Comparison of ENCODE assay signal across 25 cellular contexts in the genomic region with DNA sequence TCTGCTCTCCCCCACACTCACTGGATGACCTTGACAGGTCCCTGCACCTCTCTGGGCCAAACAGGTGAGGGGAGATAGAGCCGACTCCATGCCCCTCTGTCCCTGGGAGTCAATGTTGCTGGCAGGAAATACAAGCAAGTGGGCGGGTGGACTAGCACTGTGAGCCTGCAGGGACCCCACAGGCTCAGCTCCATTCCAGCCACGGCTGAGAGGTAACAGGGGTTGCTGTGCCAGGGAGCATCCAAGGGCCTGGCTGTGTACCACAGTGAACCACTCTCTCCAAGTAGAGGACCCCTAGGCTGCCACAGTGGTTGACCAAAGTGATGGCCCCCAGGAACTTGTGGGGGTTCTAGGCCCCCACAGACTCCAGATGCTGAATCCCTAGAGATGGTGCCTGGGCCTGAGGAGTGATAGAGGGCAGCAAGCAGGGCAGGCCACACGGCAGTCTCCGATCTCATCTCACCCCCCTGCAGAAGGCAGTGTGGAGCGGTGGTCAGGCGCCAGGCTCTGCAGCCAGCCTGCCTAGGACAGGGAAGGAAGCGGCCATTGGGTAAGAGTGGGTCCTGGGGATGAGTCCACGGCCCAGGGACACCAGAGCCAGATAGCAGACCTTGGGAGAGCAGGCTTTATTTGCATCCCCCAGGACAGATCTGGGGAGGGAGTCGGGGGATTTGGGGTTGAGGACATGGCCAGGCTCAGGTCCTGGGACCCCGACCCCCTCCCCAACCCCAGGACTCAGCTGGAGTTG. TPM values are rescaled to one million over a fixed set of nuclear protein-coding genes. Genes with fewer than 3 reads are reported as not detected.
A peak's percentile ranks its signal among the peaks of the same experiment; 100 is the strongest.
DNase-seq lines count a peak whose midpoint lies in the region; ATAC-seq, FAIRE-seq and TF ChIP-seq lines count a peak whose summit lies in the region.
"Had no signal": no experiment of that assay in that cellular context is flagged by ENCODE, and none has a peak within 500 bp of the region (broad histone marks: within the 10 kb centered on the region; RNA-seq: fewer than 3 reads in every experiment).

No MANE protein-coding gene starts in this region.

- no peak for TF ChIP-seq RAD21 in A549 (conservative IDR thresholded peaks at IDR 0.05 in 1 of 2, IDR thresholded peaks at IDR 0.05 in 1 of 2)

- BruUV-seq in PC-3 (replicated peaks; lab: Mats Ljungman, UMichigan): no TSS peak

- H3K4me3 ChIP-seq in A549: no peak overlapping the region
- no peak overlapping the region for H3K4me3 ChIP-seq in NT2/D1 (ENCODE audit: insufficient read length, low read depth)
- H3K4me3 ChIP-seq in heart right ventricle: peak overlapping the region in 9 of 10 donors; percentile 20 to 93 (median 61)
- H3K4me3 ChIP-seq in PC-3 (ENCODE audit: low read length): no peak overlapping the region
- H3K4me3 ChIP-seq: BLaER1 treated with 17β-estradiol and CSF1 and Interleukin-3, amounts not matched to agents 10 nM and 100 nM; coronary artery; upper lobe of right lung had no signal

- peaks cover 11% of the 10 kb centered on the region for H3K27me3 ChIP-seq in NT2/D1 (ENCODE audit: insufficient read depth, insufficient read length)
- H3K27me3 ChIP-seq in heart right ventricle: no peaks in the 10 kb centered on the region
- no peaks in the 10 kb centered on the region for H3K27me3 ChIP-seq in PC-3 (ENCODE audit: low read length)
- H3K27me3 ChIP-seq: upper lobe of right lung had no signal

- H3K4me3 Mint-ChIP-seq in nephron: peak overlapping the region in 2 of 3 experiments; percentile 51 to 94
- no peak overlapping the region for H3K4me3 Mint-ChIP-seq in effector memory CD8-positive, alpha-beta T cell
- H3K4me3 Mint-ChIP-seq: activated naive CD8-positive, alpha-beta T cell treated with anti-CD3 and anti-CD28 coated beads, Interleukin-2, amount 10 ng/mL, durations not matched to agents 7 days and 5 days; activated T-helper 17 cell treated with anti-CD3 and anti-CD28 coated beads, Interleukin-2, amount 50 U/mL, for 72 hours; stimulated activated naive CD8-positive, alpha-beta T cell treated with anti-CD3 and anti-CD28 coated beads, Interleukin-15, amount 100 ng/mL, for 72 hours had no signal

- H3K9me3 Mint-ChIP-seq in nephron: no peaks in the 10 kb centered on the region
- H3K9me3 Mint-ChIP-seq in effector memory CD8-positive, alpha-beta T cell: no peaks in the 10 kb centered on the region
- H3K9me3 Mint-ChIP-seq: activated naive CD8-positive, alpha-beta T cell treated with anti-CD3 and anti-CD28 coated beads, Interleukin-2, amount 10 ng/mL, durations not matched to agents 7 days and 5 days; activated T-helper 17 cell treated with anti-CD3 and anti-CD28 coated beads, Interleukin-2, amount 50 U/mL, for 72 hours; stimulated activated naive CD8-positive, alpha-beta T cell treated with anti-CD3 and anti-CD28 coated beads, Interleukin-15, amount 100 ng/mL, for 72 hours had no signal

- 77% methylated on average over 8 of the region's 11 CpGs for WGBS in A549 (ENCODE audit: missing lambda C conversion rate)
- WGBS in heart right ventricle, 2 donors: 54 to 68% methylated on average over 11 of the region's 11 CpGs

- H3K36me3 ChIP-seq in NT2/D1 (ENCODE audit: insufficient read depth, insufficient read length, low read length): peaks cover 14% of the 10 kb centered on the region
- peaks cover 0 to 17% (median 0%) of the 10 kb centered on the region in 9 donors for H3K36me3 ChIP-seq in heart right ventricle
- no peaks in the 10 kb centered on the region for H3K36me3 ChIP-seq in PC-3 (ENCODE audit: low read depth, low read length)
- H3K36me3 ChIP-seq: BLaER1 treated with 17β-estradiol and CSF1 and Interleukin-3, amounts not matched to agents 10 nM and 100 nM; upper lobe of right lung had no signal

- CTCF ChIA-PET in A549 (lab: Yijun Ruan, JAX): interaction anchor here (0.7 to 14.4 kb wide), 3 partner anchors 21 to 38 kb away, joined by 3 to 351 read pairs (median 60); no protein-coding TSS in a partner anchor
- CTCF ChIA-PET in PC-3 (lab: Charles Lee): interaction anchor here (0.5 kb wide), 1 partner anchor 25 kb away, joined by 8 read pairs; no protein-coding TSS in a partner anchor

- TF ChIP-seq EP300 in A549 (IDR thresholded peaks at IDR 0.05): no peak

- peak overlapping the region; percentile 46 for H3K9ac ChIP-seq in NT2/D1 (ENCODE audit: insufficient read length, low read depth)
- H3K9ac ChIP-seq in PC-3 (ENCODE audit: low read length): no peak overlapping the region

- H3K27ac ChIP-seq in A549 (peak overlapping the region; percentile 54 to 85), heart right ventricle (peak overlapping the region; percentile 31 to 99 (median 91)), PC-3 (ENCODE audit: low read length) (no peak overlapping the region)
- H3K27ac ChIP-seq: BLaER1 treated with 17β-estradiol and CSF1 and Interleukin-3, amounts not matched to agents 10 nM and 100 nM; coronary artery; HL-60 had no signal

- H3K4me1 Mint-ChIP-seq in nephron: peaks cover 48% of the 10 kb centered on the region
- peaks cover 13 to 19% of the 10 kb centered on the region in 2 donors for H3K4me1 Mint-ChIP-seq in effector memory CD8-positive, alpha-beta T cell (ENCODE audit: low read depth in 2 of 2)

- DNase-seq in A549 (ENCODE audit: low read depth in 1 of 2, low spot score in 1 of 2) (no peak), NT2/D1 (ENCODE audit: low read depth, low spot score) (no peak), heart right ventricle (no peak), PC-3 (no peak)
- no peak for DNase-seq in effector memory CD8-positive, alpha-beta T cell
- no peak for DNase-seq in stimulated activated naive CD4-positive, alpha-beta T cell (lab: John Stamatoyannopoulos, UW)
- DNase-seq: activated CD4-positive, alpha-beta T cell treated with anti-CD3 and anti-CD28 coated beads for 4 hours; activated naive CD8-positive, alpha-beta T cell treated with anti-CD3 and anti-CD28 coated beads, Interleukin-2, amount 10 ng/mL, durations not matched to agents 7 days and 5 days; DMS 273 treated with DMSO at 0.1 percent for 48 hours; NCI-H187 treated with DMSO at 0.1 percent for 48 hours; NCI-H345; occipital lobe; stimulated activated CD4-positive, alpha-beta T cell treated with anti-CD3 and anti-CD28 coated beads, Interleukin-2, amount 100 ng/mL, for 24 hours; stimulated activated naive CD8-positive, alpha-beta T cell treated with anti-CD3 and anti-CD28 coated beads, Interleukin-15, amount 100 ng/mL, for 72 hours had no signal

- no peak for TF ChIP-seq POLR2A in A549 (IDR thresholded peaks at IDR 0.05; ENCODE audit: low read length)

- intact Hi-C loops in heart right ventricle (cut with DNase I): loop anchor here in 3 of 10 donors (10.0 kb wide), 2 partner anchors 216 to 234 kb away; a partner anchor contains a TSS
- intact Hi-C loops in PC-3 (cut with micrococcal nuclease): no loop called here

- H3K4me2 ChIP-seq in A549 (peak overlapping the region; percentile 58), PC-3 (ENCODE audit: low read length) (no peak overlapping the region)

- ATAC-seq in A549 (no peak), heart right ventricle (peak in 2 of 8 donors; percentile 0 to 2), HG02981 (IDR thresholded peaks at IDR 0.05; ENCODE audit: unreplicated experiment) (no peak), PC-3 (no peak)
- ATAC-seq in effector memory CD8-positive, alpha-beta T cell (replicated peaks): no peak
- ATAC-seq: activated T-helper 17 cell treated with anti-CD3 and anti-CD28 coated beads, Interleukin-2, amount 50 U/mL, for 72 hours; stimulated activated naive CD8-positive, alpha-beta T cell treated with anti-CD3 and anti-CD28 coated beads, Interleukin-15, amount 100 ng/mL, for 72 hours had no signal

- H3K9me3 ChIP-seq in A549 (no peaks in the 10 kb centered on the region), NT2/D1 (ENCODE audit: insufficient read depth, low read length) (no peaks in the 10 kb centered on the region), heart right ventricle (no peaks in the 10 kb centered on the region), PC-3 (ENCODE audit: low read length) (no peaks in the 10 kb centered on the region)
- H3K9me3 ChIP-seq: BLaER1 treated with 17β-estradiol and CSF1 and Interleukin-3, amounts not matched to agents 10 nM and 100 nM; upper lobe of right lung had no signal

- POLR2A ChIA-PET in A549 (lab: Yijun Ruan, JAX): interaction anchor here (0.7 kb wide), 1 partner anchor 162 kb away, joined by 3 read pairs; no protein-coding TSS in a partner anchor
- POLR2A ChIA-PET in PC-3 (lab: Charles Lee; ENCODE audit: unreplicated experiment): interaction anchor here (0.9 kb wide), 1 partner anchor 85 kb away, joined by 3 read pairs; no protein-coding TSS in a partner anchor

- H3K27ac Mint-ChIP-seq in nephron: peak overlapping the region in 2 of 3 experiments; percentile 38 to 63
- H3K27ac Mint-ChIP-seq in effector memory CD8-positive, alpha-beta T cell: peak overlapping the region in 1 of 2 donors; percentile 20
- H3K27ac Mint-ChIP-seq: activated naive CD8-positive, alpha-beta T cell treated with anti-CD3 and anti-CD28 coated beads, Interleukin-2, amount 10 ng/mL, durations not matched to agents 7 days and 5 days; activated T-helper 17 cell treated with anti-CD3 and anti-CD28 coated beads, Interleukin-2, amount 50 U/mL, for 72 hours; stimulated activated naive CD8-positive, alpha-beta T cell treated with anti-CD3 and anti-CD28 coated beads, Interleukin-15, amount 100 ng/mL, for 72 hours had no signal

- peaks cover 19% of the 10 kb centered on the region for H3K4me1 ChIP-seq in A549
- H3K4me1 ChIP-seq in NT2/D1 (ENCODE audit: insufficient read depth, insufficient read length): peaks cover 54% of the 10 kb centered on the region
- H3K4me1 ChIP-seq in heart right ventricle: peaks cover 14 to 56% (median 23%) of the 10 kb centered on the region in 9 donors
- H3K4me1 ChIP-seq in PC-3 (ENCODE audit: insufficient read depth, low read length): peaks cover 18% of the 10 kb centered on the region

- no peak for FAIRE-seq in A549 (lab: Jason Lieb, UNC)
- FAIRE-seq: endothelial cell of umbilical vein, G401.6, keratinocyte had no signal

- peaks cover 11% of the 10 kb centered on the region for H3K27me3 Mint-ChIP-seq in nephron (ENCODE audit: low read depth)
- no peaks in the 10 kb centered on the region for H3K27me3 Mint-ChIP-seq in effector memory CD8-positive, alpha-beta T cell
- H3K27me3 Mint-ChIP-seq: activated naive CD8-positive, alpha-beta T cell treated with anti-CD3 and anti-CD28 coated beads, Interleukin-2, amount 10 ng/mL, durations not matched to agents 7 days and 5 days; activated T-helper 17 cell treated with anti-CD3 and anti-CD28 coated beads, Interleukin-2, amount 50 U/mL, for 72 hours; stimulated activated naive CD8-positive, alpha-beta T cell treated with anti-CD3 and anti-CD28 coated beads, Interleukin-15, amount 100 ng/mL, for 72 hours had no signal

- no peaks in the 10 kb centered on the region for H4K20me1 ChIP-seq in PC-3 (ENCODE audit: low read length)

- H3K36me3 Mint-ChIP-seq in nephron (ENCODE audit: low read depth): no peaks in the 10 kb centered on the region
- H3K36me3 Mint-ChIP-seq in effector memory CD8-positive, alpha-beta T cell (ENCODE audit: insufficient read depth): peaks cover 5% of the 10 kb centered on the region

- H2AFZ ChIP-seq in PC-3 (ENCODE audit: low read length): no peak overlapping the region

- no peaks in the 10 kb centered on the region for H3K9me2 ChIP-seq in PC-3 (replicated peaks; ENCODE audit: low read length)

- no peak for TF ChIP-seq CTCF in A549 (IDR thresholded peaks at IDR 0.05)
- TF ChIP-seq CTCF in heart right ventricle (IDR thresholded peaks at IDR 0.05): no peak
- TF ChIP-seq CTCF in nephron (IDR thresholded peaks at IDR 0.05; ENCODE audit: unreplicated experiment in 3 of 3): no peak
- TF ChIP-seq CTCF in PC-3 (conservative IDR thresholded peaks at IDR 0.05; ENCODE audit: low read depth, low read length): no peak

- peaks cover 9% of the 10 kb centered on the region for H3K79me2 ChIP-seq in PC-3 (ENCODE audit: low read length)

- H3F3A ChIP-seq in PC-3 (ENCODE audit: low read length, unreplicated experiment): no peaks in the 10 kb centered on the region

RNA-seq across cellular contexts. Expression of a gene that starts 3.2 kb away (rescaled TPM):
- polyA plus RNA-seq in A549 (2011; rRNA removed) (2.1 and 4.5 TPM in 2 replicates), A549 (2017; fragmentation: RNase III; extraction: RNeasy Plus Mini Kit Qiagen cat#74134 plus additional on column Dnase treatment) (2.6 to 3.3 TPM (median 2.8 TPM) in 3 replicates), heart right ventricle (over 10,000 TPM in 1 of 2 donors, 1,000 to 10,000 TPM in 1; 9,937 to 18,066 TPM)
- 3.1 and 5.6 TPM in 2 replicates for polyA plus RNA-seq in A549 (2012; cell fraction: cytosol; rRNA removed)
- polyA plus RNA-seq in A549 (2012; cell fraction: nucleus; rRNA removed): 1.5 and 2.1 TPM in 2 replicates
- polyA minus RNA-seq in A549 (2011; rRNA and poly(A)+ RNA removed): 0.66 and 1.2 TPM in 2 replicates
- total RNA-seq in heart right ventricle (1,000 to 10,000 TPM; 6,035 to 9,296 (median 8,226) TPM), PC-3 (2014; rRNA removed) (1.9 and 4.9 TPM in 2 replicates)
- total RNA-seq: A673, endothelial cell of umbilical vein, occipital lobe had no signal

RNA-seq across cellular contexts. Expression of a gene that starts 4.7 kb away (rescaled TPM):
- polyA plus RNA-seq in A549 (2011; rRNA removed) (17.3 and 19.2 TPM in 2 replicates), A549 (2017; fragmentation: RNase III; extraction: RNeasy Plus Mini Kit Qiagen cat#74134 plus additional on column Dnase treatment) (17.8 to 19.8 TPM (median 18.2 TPM) in 3 replicates), heart right ventricle (10 to 100 TPM; 24.0 to 53.6 TPM)
- polyA plus RNA-seq in A549 (2012; cell fraction: cytosol; rRNA removed): 19.5 and 23.6 TPM in 2 replicates
- polyA plus RNA-seq in A549 (2012; cell fraction: nucleus; rRNA removed): 121 and 146 TPM in 2 replicates
- 27.1 and 28.8 TPM in 2 replicates for polyA minus RNA-seq in A549 (2011; rRNA and poly(A)+ RNA removed)
- total RNA-seq in heart right ventricle (10 to 100 TPM; 35.3 to 56.3 (median 41.9) TPM), PC-3 (2014; rRNA removed) (60.4 and 65.3 TPM in 2 replicates)

RNA-seq across cellular contexts. Expression of a gene that starts 5.8 kb away (rescaled TPM):
- polyA plus RNA-seq in A549 (2011; rRNA removed) (0.05 and 0.08 TPM in 2 replicates), A549 (2017; fragmentation: RNase III; extraction: RNeasy Plus Mini Kit Qiagen cat#74134 plus additional on column Dnase treatment) (0.13 to 0.24 TPM (median 0.13 TPM) in 3 replicates), heart right ventricle (10 to 100 TPM; 12.1 to 13.1 TPM)
- 0.12 and 0.17 TPM in 2 replicates for polyA plus RNA-seq in A549 (2012; cell fraction: cytosol; rRNA removed)
- 0.28 and 0.66 TPM in 2 replicates for polyA plus RNA-seq in A549 (2012; cell fraction: nucleus; rRNA removed)
- not detected in 2 replicates for polyA minus RNA-seq in A549 (2011; rRNA and poly(A)+ RNA removed)
- total RNA-seq in heart right ventricle (10 to 100 TPM in 9 of 10 donors, 1 to 10 TPM in 1; 8.3 to 17.8 (median 16.2) TPM), PC-3 (2014; rRNA removed) (0.77 and 1.6 TPM in 2 replicates)
- total RNA-seq: A673 had no signal

RNA-seq across cellular contexts. Expression of a gene that starts 40.2 kb away (rescaled TPM):
- polyA plus RNA-seq in A549 (2011; rRNA removed) (4.0 and 6.0 TPM in 2 replicates), A549 (2017; fragmentation: RNase III; extraction: RNeasy Plus Mini Kit Qiagen cat#74134 plus additional on column Dnase treatment) (2.7 to 3.8 TPM (median 3.0 TPM) in 3 replicates), heart right ventricle (1 to 10 TPM; 1.9 to 6.0 TPM)
- polyA plus RNA-seq in A549 (2012; cell fraction: cytosol; rRNA removed): 2.5 and 2.9 TPM in 2 replicates
- polyA plus RNA-seq in A549 (2012; cell fraction: nucleus; rRNA removed): 3.0 and 3.5 TPM in 2 replicates
- 2.7 and 3.3 TPM in 2 replicates for polyA minus RNA-seq in A549 (2011; rRNA and poly(A)+ RNA removed)
- total RNA-seq in heart right ventricle (10 to 100 TPM; 11.5 to 26.3 (median 22.4) TPM), PC-3 (2014; rRNA removed) (7.3 and 8.5 TPM in 2 replicates)

RNA-seq across cellular contexts. Expression of a gene that starts 40.9 kb away (rescaled TPM):
- 32.7 and 36.0 TPM in 2 replicates for polyA plus RNA-seq in A549 (2011; rRNA removed)
- 41.7 and 51.2 TPM in 2 replicates for polyA plus RNA-seq in A549 (2012; cell fraction: cytosol; rRNA removed)
- 137 and 152 TPM in 2 replicates for polyA plus RNA-seq in A549 (2012; cell fraction: nucleus; rRNA removed)
- polyA plus RNA-seq in A549 (2017; fragmentation: RNase III; extraction: RNeasy Plus Mini Kit Qiagen cat#74134 plus additional on column Dnase treatment): 33.3 to 39.4 TPM (median 38.1 TPM) in 3 replicates
- 42.8 and 44.8 TPM in 2 replicates for polyA minus RNA-seq in A549 (2011; rRNA and poly(A)+ RNA removed)
- 10 to 100 TPM; 37.1 to 58.2 (median 46.1) TPM for total RNA-seq in heart right ventricle
- polyA plus RNA-seq in heart right ventricle: 10 to 100 TPM; 50.6 to 51.6 TPM
- total RNA-seq in PC-3 (2014; rRNA removed): 103 and 108 TPM in 2 replicates

Comparison
In these comparisons a context has a peak if more than half of its experiments do, and no peak if none do; other contexts are left out.
1. H3K4me3 ChIP-seq: peak in heart right ventricle (9 of 10); none in A549 (single experiment), NT2/D1 (single experiment) and PC-3 (single experiment).
2. H3K4me3 Mint-ChIP-seq: peak in nephron (2 of 3); none in effector memory CD8-positive, alpha-beta T cell (0 of 2).
3. RNA of a gene that starts 3.2 kb away (total RNA-seq): 6,035 to 9,296 TPM in heart right ventricle; 1.9 to 4.9 TPM in PC-3; every median in the first group is over 1,000 times any median in the second.